Comparison of ENCODE assay signal across 19 cellular contexts in genomic region chr5:33611882-33612281, GRCh38.
A peak's percentile ranks its signal among the peaks of the same experiment; 100 is the strongest.
DNase-seq lines count a peak whose midpoint lies in the region; ATAC-seq, FAIRE-seq and TF ChIP-seq lines count a peak whose summit lies in the region.
"Had no signal": no experiment of that assay in that cellular context is flagged by ENCODE, and none has a peak within 500 bp of the region (broad histone marks: within the 10 kb centered on the region; RNA-seq: fewer than 3 reads in every experiment).

No MANE protein-coding gene starts in this region.

- peaks cover 0 to 14% (median 0%) of the 10 kb centered on the region in 4 donors for H3K36me3 ChIP-seq in stomach
- H3K36me3 ChIP-seq: esophagus squamous epithelium, right lobe of liver, upper lobe of left lung had no signal

- no peaks in the 10 kb centered on the region for H3K27me3 ChIP-seq in stomach
- H3K27me3 ChIP-seq: esophagus squamous epithelium, right lobe of liver, upper lobe of left lung had no signal

- WGBS in stomach, 5 donors: 39 to 64% (median 53%) methylated on average over 1 of the region's 1 CpG

- H3K4me3 ChIP-seq in fibroblast of mammary gland (ENCODE audit: control insufficient read depth, low read depth, low read length) (no peak overlapping the region), stomach (no peak overlapping the region)
- H3K4me3 ChIP-seq: esophagus squamous epithelium, right lobe of liver, upper lobe of left lung had no signal

- no peak for FAIRE-seq in GM12892 (lab: Jason Lieb, UNC)
- FAIRE-seq: TTC549 had no signal

- no peaks in the 10 kb centered on the region for H3K9me3 ChIP-seq in stomach
- H3K9me3 ChIP-seq: esophagus squamous epithelium, right lobe of liver, upper lobe of left lung had no signal

- no peak for TF ChIP-seq EP300 in stomach (IDR thresholded peaks at IDR 0.05)

- H3K4me1 ChIP-seq in stomach: no peaks in the 10 kb centered on the region
- H3K4me1 ChIP-seq: right lobe of liver, upper lobe of left lung had no signal

- peak; percentile 60; the same call in 2 of the 3 replicates for ATAC-seq in SK-N-SH treated with all-trans-retinoic acid at 6 μM for 48 hours
- ATAC-seq in HG03521 (IDR thresholded peaks at IDR 0.05; ENCODE audit: unreplicated experiment): no peak
- ATAC-seq: activated naive CD8-positive, alpha-beta T cell treated with anti-CD3 and anti-CD28 coated beads, Interleukin-2, amount 50 U/mL, for 24 hours; HCT116; right lobe of liver had no signal

- no peak overlapping the region for H3K27ac ChIP-seq in stomach
- H3K27ac ChIP-seq: esophagus squamous epithelium, KMS-11, right lobe of liver, upper lobe of left lung had no signal

- TF ChIP-seq POLR2A in stomach (IDR thresholded peaks at IDR 0.05) (no peak), GM12892 (IDR thresholded peaks at IDR 0.05; ENCODE audit: low read depth, low read length) (no peak)

- TF ChIP-seq CTCF in fibroblast of mammary gland (conservative IDR thresholded peaks at IDR 0.05; ENCODE audit: control insufficient read depth, insufficient read depth, low read depth, low read length) (no peak), stomach (IDR thresholded peaks at IDR 0.05) (no peak)

- peak; percentile 74 for DNase-seq in ELR (ENCODE audit: low read depth)
- peak; percentile 77 for DNase-seq in fibroblast of mammary gland (ENCODE audit: low read depth)
- DNase-seq in superior temporal gyrus (ENCODE audit: extremely low spot score): peak; percentile 67
- DNase-seq in stomach: no peak
- DNase-seq in GM12892 (ENCODE audit: insufficient read length): no peak
- DNase-seq: activated naive CD8-positive, alpha-beta T cell treated with anti-CD3 and anti-CD28 coated beads, Interleukin-2, amount 50 U/mL, for 24 hours; activated T-cell treated with anti-CD3 and anti-CD28 coated beads, Interleukin-2, amount 50 U/mL, for 48 hours; CD8-positive, alpha-beta memory T cell; esophagus squamous epithelium; NCI-H1417; NCI-H345; right lobe of liver; stimulated activated CD4-positive, alpha-beta T cell treated with anti-CD3 and anti-CD28 coated beads, Interleukin-4, amount 100 ng/mL, for 4 hours; upper lobe of left lung had no signal

- intact Hi-C loops in stomach (cut with DNase I; ENCODE audit: low total_unique reads): no loop called here

TF ChIP-seq in SK-N-SH treated with all-trans-retinoic acid at 6 μM for 48 hours, 23 proteins besides CTCF, POLR2A, EP300 and RAD21:
- no peak for TF ChIP-seq CSDC2 (CRISPR knock-in tag; IDR thresholded peaks at IDR 0.05)
- TF ChIP-seq ESRRG (CRISPR knock-in tag; IDR thresholded peaks at IDR 0.05): no peak
- no peak for TF ChIP-seq BACH2 (CRISPR knock-in tag; IDR thresholded peaks at IDR 0.05; ENCODE audit: borderline replicate concordance)
- TF ChIP-seq TSHZ2 (CRISPR knock-in tag; IDR thresholded peaks at IDR 0.05): no peak
- TF ChIP-seq ZNF70 (CRISPR knock-in tag; IDR thresholded peaks at IDR 0.05): no peak
- TF ChIP-seq RARB (CRISPR knock-in tag; IDR thresholded peaks at IDR 0.05): no peak
- TF ChIP-seq TCF4 (CRISPR knock-in tag; IDR thresholded peaks at IDR 0.05; ENCODE audit: borderline replicate concordance): no peak
- TF ChIP-seq ZFP30 (CRISPR knock-in tag; IDR thresholded peaks at IDR 0.05): no peak
- no peak for TF ChIP-seq OSR1 (CRISPR knock-in tag; IDR thresholded peaks at IDR 0.05)
- TF ChIP-seq POU6F1 (CRISPR knock-in tag; IDR thresholded peaks at IDR 0.05; ENCODE audit: borderline replicate concordance, low read depth): no peak

Comparison
In these comparisons a context has a peak if more than half of its experiments do, and no peak if none do; other contexts are left out.
1. DNase-seq: peak in ELR (single experiment), fibroblast of mammary gland (single experiment) and superior temporal gyrus (single experiment); none in stomach (single experiment) and GM12892 (single experiment).